In the genomic region with DNA sequence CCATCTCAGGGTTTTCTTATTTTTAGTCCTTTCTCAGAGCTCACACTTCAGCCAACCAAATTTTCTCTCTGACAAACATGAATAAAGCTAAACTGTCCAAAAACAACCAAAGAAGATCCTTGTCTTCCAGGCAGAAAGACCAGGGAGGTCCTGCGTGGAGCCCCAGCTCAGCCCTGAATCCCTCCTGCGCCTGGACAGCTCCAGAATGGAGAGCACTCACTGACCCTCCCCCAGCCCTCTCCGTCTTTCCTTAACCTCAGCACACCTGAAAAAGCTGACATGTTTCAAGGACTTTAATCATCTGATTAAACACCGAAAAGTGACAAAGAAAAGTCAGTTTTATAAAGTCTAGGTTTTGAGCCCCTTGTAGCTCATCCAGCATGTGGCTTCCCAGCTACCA, we compare ENCODE assay signal across 1 cellular context.
TF ChIP-seq lines count a peak whose summit lies in the region.

No MANE protein-coding gene starts in this region.

TF ChIP-seq in WTC11, 78 proteins besides CTCF, POLR2A, EP300 and RAD21 (continued from another document):
- TF ChIP-seq, protein P1, sequence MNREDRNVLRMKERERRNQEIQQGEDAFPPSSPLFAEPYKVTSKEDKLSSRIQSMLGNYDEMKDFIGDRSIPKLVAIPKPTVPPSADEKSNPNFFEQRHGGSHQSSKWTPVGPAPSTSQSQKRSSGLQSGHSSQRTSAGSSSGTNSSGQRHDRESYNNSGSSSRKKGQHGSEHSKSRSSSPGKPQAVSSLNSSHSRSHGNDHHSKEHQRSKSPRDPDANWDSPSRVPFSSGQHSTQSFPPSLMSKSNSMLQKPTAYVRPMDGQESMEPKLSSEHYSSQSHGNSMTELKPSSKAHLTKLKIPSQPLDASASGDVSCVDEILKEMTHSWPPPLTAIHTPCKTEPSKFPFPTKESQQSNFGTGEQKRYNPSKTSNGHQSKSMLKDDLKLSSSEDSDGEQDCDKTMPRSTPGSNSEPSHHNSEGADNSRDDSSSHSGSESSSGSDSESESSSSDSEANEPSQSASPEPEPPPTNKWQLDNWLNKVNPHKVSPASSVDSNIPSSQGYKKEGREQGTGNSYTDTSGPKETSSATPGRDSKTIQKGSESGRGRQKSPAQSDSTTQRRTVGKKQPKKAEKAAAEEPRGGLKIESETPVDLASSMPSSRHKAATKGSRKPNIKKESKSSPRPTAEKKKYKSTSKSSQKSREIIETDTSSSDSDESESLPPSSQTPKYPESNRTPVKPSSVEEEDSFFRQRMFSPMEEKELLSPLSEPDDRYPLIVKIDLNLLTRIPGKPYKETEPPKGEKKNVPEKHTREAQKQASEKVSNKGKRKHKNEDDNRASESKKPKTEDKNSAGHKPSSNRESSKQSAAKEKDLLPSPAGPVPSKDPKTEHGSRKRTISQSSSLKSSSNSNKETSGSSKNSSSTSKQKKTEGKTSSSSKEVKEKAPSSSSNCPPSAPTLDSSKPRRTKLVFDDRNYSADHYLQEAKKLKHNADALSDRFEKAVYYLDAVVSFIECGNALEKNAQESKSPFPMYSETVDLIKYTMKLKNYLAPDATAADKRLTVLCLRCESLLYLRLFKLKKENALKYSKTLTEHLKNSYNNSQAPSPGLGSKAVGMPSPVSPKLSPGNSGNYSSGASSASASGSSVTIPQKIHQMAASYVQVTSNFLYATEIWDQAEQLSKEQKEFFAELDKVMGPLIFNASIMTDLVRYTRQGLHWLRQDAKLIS (CRISPR knock-in tag; IDR thresholded peaks at IDR 0.05; ENCODE audit: borderline replicate concordance), result no peak
- no peak for TF ChIP-seq PRRX2 (CRISPR knock-in tag; IDR thresholded peaks at IDR 0.05)
